ENCODE assay signal across 13 cellular contexts in genomic region chr12:90280033-90280432, GRCh38.
DNase-seq lines count a peak whose midpoint lies in the region; ATAC-seq, FAIRE-seq and TF ChIP-seq lines count a peak whose summit lies in the region.
"Had no signal": no experiment of that assay in that cellular context is flagged by ENCODE, and none has a peak within 500 bp of the region (broad histone marks: within the 10 kb centered on the region; RNA-seq: fewer than 3 reads in every experiment).

No MANE protein-coding gene starts in this region.

- H3K27me3 ChIP-seq in astrocyte (ENCODE audit: insufficient read depth, low read length) (no peaks in the 10 kb centered on the region), vagina (no peaks in the 10 kb centered on the region)
- H3K27me3 ChIP-seq: MG63, testis had no signal

- peaks cover 3% of the 10 kb centered on the region for H3K36me3 Mint-ChIP-seq in astrocyte (ENCODE audit: low read depth, unreplicated experiment)

- no peaks in the 10 kb centered on the region for H3K79me2 ChIP-seq in astrocyte (ENCODE audit: insufficient read depth, low read length)

- no peak overlapping the region for H3K4me2 ChIP-seq in astrocyte (ENCODE audit: low read length)

- H2AFZ ChIP-seq in astrocyte (ENCODE audit: low read depth, low read length): no peak overlapping the region

- H3K4me3 ChIP-seq in astrocyte (ENCODE audit: insufficient read depth, low read depth, low read length): no peak overlapping the region
- H3K4me3 ChIP-seq in vagina: no peak overlapping the region
- H3K4me3 ChIP-seq: MG63, testis had no signal

- ATAC-seq in GM19328 (IDR thresholded peaks at IDR 0.05; ENCODE audit: unreplicated experiment) (peak; percentile 19), HG03060 (IDR thresholded peaks at IDR 0.05; ENCODE audit: low read depth, unreplicated experiment) (peak; percentile 3), HG02642 (IDR thresholded peaks at IDR 0.05; ENCODE audit: poor library complexity, unreplicated experiment) (no peak)
- ATAC-seq: Right ventricle myocardium inferior had no signal

- no peak for FAIRE-seq in astrocyte (lab: Jason Lieb, UNC)

- H3K9me3 ChIP-seq in astrocyte (ENCODE audit: insufficient read depth, low read depth, low read length) (peaks cover 8% of the 10 kb centered on the region), vagina (no peaks in the 10 kb centered on the region)
- H3K9me3 ChIP-seq: testis had no signal

- H3K4me1 Mint-ChIP-seq in astrocyte (ENCODE audit: low read depth, unreplicated experiment): peaks cover 3% of the 10 kb centered on the region

- H3K27ac ChIP-seq in astrocyte (ENCODE audit: low read depth, low read length) (peak overlapping the region; percentile 12), vagina (no peak overlapping the region)
- H3K27ac ChIP-seq: testis had no signal

- H3K4me1 ChIP-seq in astrocyte (ENCODE audit: insufficient read depth, low read length) (no peaks in the 10 kb centered on the region), vagina (no peaks in the 10 kb centered on the region)
- H3K4me1 ChIP-seq: Caco-2, testis had no signal

- H3K36me3 ChIP-seq in astrocyte (ENCODE audit: insufficient read depth, low read length): no peaks in the 10 kb centered on the region
- H3K36me3 ChIP-seq in vagina: no peaks in the 10 kb centered on the region
- H3K36me3 ChIP-seq: MG63 had no signal

- no peak overlapping the region for H3K4me3 Mint-ChIP-seq in astrocyte (ENCODE audit: unreplicated experiment)

- DNase-seq in astrocyte (ENCODE audit: low read depth) (peak; percentile 10), renal cortical epithelial cell (ENCODE audit: low read depth) (peak; percentile 9), vagina (ENCODE audit: extremely low spot score in 2 of 2) (no peak), amniotic stem cell (lab: John Stamatoyannopoulos, UW) (no peak)
- DNase-seq: activated CD8-positive, alpha-beta memory T cell treated with anti-CD3 and anti-CD28 coated beads, Interleukin-2, amount 50 U/mL, for 4 hours; Caco-2; MG63; NCI-H524; testis had no signal

- no peaks in the 10 kb centered on the region for H4K20me1 ChIP-seq in astrocyte (ENCODE audit: insufficient read depth, low read length)

- no peaks in the 10 kb centered on the region for H3K27me3 Mint-ChIP-seq in astrocyte (ENCODE audit: low read depth, unreplicated experiment)

- peaks cover 17% of the 10 kb centered on the region for H3K9me3 Mint-ChIP-seq in astrocyte (ENCODE audit: unreplicated experiment)

- no peak overlapping the region for H3K27ac Mint-ChIP-seq in astrocyte (ENCODE audit: unreplicated experiment)

- TF ChIP-seq POLR2A in vagina (IDR thresholded peaks at IDR 0.05): no peak

- H3K9ac ChIP-seq in astrocyte (ENCODE audit: low read length): no peak overlapping the region

- intact Hi-C loops in vagina (cut with DNase I): no loop called here

- TF ChIP-seq CTCF in astrocyte (IDR thresholded peaks at IDR 0.05; ENCODE audit: insufficient read depth, low read depth, low read length): no peak
- no peak for TF ChIP-seq CTCF in vagina (IDR thresholded peaks at IDR 0.05)

Comparison
In these comparisons a context has a peak if more than half of its experiments do, and no peak if none do; other contexts are left out.
1. DNase-seq: peak in astrocyte (single experiment) and renal cortical epithelial cell (single experiment); none in vagina (0 of 2) and amniotic stem cell (single experiment).